Comparison of ENCODE assay signal across 10 cellular contexts in the genomic region with DNA sequence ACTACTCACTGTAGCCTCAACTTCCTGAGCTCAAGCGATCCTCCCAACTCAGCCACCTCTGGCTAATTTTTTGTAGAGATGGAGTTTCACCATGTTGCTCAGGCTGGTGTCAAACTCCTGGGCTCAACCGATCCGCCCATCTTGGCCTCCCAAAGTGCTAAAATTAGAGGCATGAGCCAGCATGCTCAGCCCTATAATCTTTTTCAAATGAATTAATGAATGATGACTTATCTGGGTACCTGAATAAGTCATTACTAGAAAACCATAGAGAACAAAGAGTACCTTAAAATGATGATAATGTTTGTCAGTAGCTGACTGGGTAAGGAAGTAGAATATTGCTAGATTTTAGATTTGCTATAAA. TPM values are rescaled to one million over a fixed set of nuclear protein-coding genes. Genes with fewer than 3 reads are reported as not detected.
A peak's percentile ranks its signal among the peaks of the same experiment; 100 is the strongest.
DNase-seq lines count a peak whose midpoint lies in the region; ATAC-seq and TF ChIP-seq lines count a peak whose summit lies in the region.
"Had no signal": no experiment of that assay in that cellular context is flagged by ENCODE, and none has a peak within 500 bp of the region (broad histone marks: within the 10 kb centered on the region; RNA-seq: fewer than 3 reads in every experiment).

No MANE protein-coding gene starts in this region.

- H3K9ac ChIP-seq in stomach smooth muscle (ENCODE audit: low read length in 2 of 2), result no peak overlapping the region

- peak overlapping the region; percentile 19 for H3K4me3 Mint-ChIP-seq in T-helper 1 cell treated with Interleukin-12 subunit alpha and Interleukin-12 subunit beta and Interleukin-4 antibody, amounts not matched to agents 30 μg/mL and 1 μg/mL, for 36 hours

- H3K27me3 Mint-ChIP-seq in T-helper 1 cell treated with Interleukin-12 subunit alpha and Interleukin-12 subunit beta and Interleukin-4 antibody, amounts not matched to agents 30 μg/mL and 1 μg/mL, for 36 hours (ENCODE audit: low read depth), result no peaks in the 10 kb centered on the region

- H3K9me3 ChIP-seq in hepatocyte (ENCODE audit: low read depth) (no peaks in the 10 kb centered on the region), stomach smooth muscle (ENCODE audit: control insufficient read depth in 2 of 2, low read length in 2 of 2) (no peaks in the 10 kb centered on the region), left ventricle myocardium inferior (replicated peaks) (peaks cover 7% of the 10 kb centered on the region)
- H3K9me3 ChIP-seq: SJSA1 had no signal

- H3K4me3 ChIP-seq in hepatocyte, result no peak overlapping the region
- no peak overlapping the region for H3K4me3 ChIP-seq in stomach smooth muscle (ENCODE audit: low read length in 2 of 2)
- no peak overlapping the region for H3K4me3 ChIP-seq in left ventricle myocardium inferior
- H3K4me3 ChIP-seq: SJSA1 had no signal

- ATAC-seq in HG02571 (IDR thresholded peaks at IDR 0.05; ENCODE audit: unreplicated experiment), result no peak

- peaks cover 90% of the 10 kb centered on the region for H3K79me2 ChIP-seq in hepatocyte

- peak overlapping the region; percentile 85 for H3K27ac Mint-ChIP-seq in T-helper 1 cell treated with Interleukin-12 subunit alpha and Interleukin-12 subunit beta and Interleukin-4 antibody, amounts not matched to agents 30 μg/mL and 1 μg/mL, for 36 hours

- H3K4me1 Mint-ChIP-seq in T-helper 1 cell treated with Interleukin-12 subunit alpha and Interleukin-12 subunit beta and Interleukin-4 antibody, amounts not matched to agents 30 μg/mL and 1 μg/mL, for 36 hours (ENCODE audit: low read depth), result peaks cover 65% of the 10 kb centered on the region

- H3K9me3 Mint-ChIP-seq in T-helper 1 cell treated with Interleukin-12 subunit alpha and Interleukin-12 subunit beta and Interleukin-4 antibody, amounts not matched to agents 30 μg/mL and 1 μg/mL, for 36 hours, result peaks cover 5% of the 10 kb centered on the region

- H3K4me2 ChIP-seq in hepatocyte, result peak overlapping the region; percentile 10

- TF ChIP-seq CTCF in hepatocyte (IDR thresholded peaks at IDR 0.05; ENCODE audit: poor library complexity) (no peak), left ventricle myocardium inferior (IDR thresholded peaks at IDR 0.05; ENCODE audit: borderline replicate concordance) (no peak)

- 89% methylated on average over 3 of the region's 3 CpGs for WGBS in hepatocyte (ENCODE audit: low lambda C conversion rate, missing lambda C conversion rate)

- H3K36me3 ChIP-seq in hepatocyte (replicated peaks; ENCODE audit: insufficient read depth, low read depth), result no peaks in the 10 kb centered on the region
- peaks cover 0 to 3% of the 10 kb centered on the region in 2 donors for H3K36me3 ChIP-seq in stomach smooth muscle (ENCODE audit: control insufficient read depth in 2 of 2, insufficient read depth in 2 of 2, low read length in 2 of 2)
- no peaks in the 10 kb centered on the region for H3K36me3 ChIP-seq in left ventricle myocardium inferior

- DNase-seq in stimulated activated CD4-positive, alpha-beta T cell treated with anti-CD3 and anti-CD28 coated beads, Interleukin-15, amount 100 ng/mL, for 24 hours, result peak; percentile 71
- no peak for DNase-seq in stimulated activated CD4-positive, alpha-beta T cell treated with anti-CD3 and anti-CD28 coated beads, Interleukin-4, amount 100 ng/mL, for 4 hours
- DNase-seq in hepatocyte (ENCODE audit: low spot score) (no peak), left ventricle myocardium inferior (no peak), midbrain (lab: John Stamatoyannopoulos, UW) (no peak)
- DNase-seq: mammary epithelial cell had no signal

- H4K20me1 ChIP-seq in hepatocyte (ENCODE audit: insufficient read depth, poor library complexity, severe bottlenecking), result peaks cover 4% of the 10 kb centered on the region

- intact Hi-C loops in left ventricle myocardium inferior (cut with micrococcal nuclease), result no loop called here

- H3K4me1 ChIP-seq in hepatocyte (ENCODE audit: insufficient read depth) (peaks cover 16% of the 10 kb centered on the region), stomach smooth muscle (ENCODE audit: control insufficient read depth, insufficient read depth, low read length) (peaks cover 45% of the 10 kb centered on the region), left ventricle myocardium inferior (peaks cover 69% of the 10 kb centered on the region)

- no peaks in the 10 kb centered on the region for H3K27me3 ChIP-seq in hepatocyte
- H3K27me3 ChIP-seq in stomach smooth muscle (ENCODE audit: control insufficient read depth in 1 of 2, insufficient read depth in 2 of 2, low read length in 2 of 2), result no peaks in the 10 kb centered on the region
- no peaks in the 10 kb centered on the region for H3K27me3 ChIP-seq in left ventricle myocardium inferior (ENCODE audit: low read depth)
- H3K27me3 ChIP-seq: SJSA1 had no signal

- H3K27ac ChIP-seq in hepatocyte (no peak overlapping the region), stomach smooth muscle (ENCODE audit: low read length) (peak overlapping the region; percentile 19), left ventricle myocardium inferior (replicated peaks) (no peak overlapping the region)
- H3K27ac ChIP-seq: SJSA1 had no signal

- H3K9me2 ChIP-seq in hepatocyte (replicated peaks; ENCODE audit: insufficient read depth), result no peaks in the 10 kb centered on the region

- no peak overlapping the region for H2AFZ ChIP-seq in hepatocyte

- peaks cover 17% of the 10 kb centered on the region for H3K36me3 Mint-ChIP-seq in T-helper 1 cell treated with Interleukin-12 subunit alpha and Interleukin-12 subunit beta and Interleukin-4 antibody, amounts not matched to agents 30 μg/mL and 1 μg/mL, for 36 hours (ENCODE audit: low read depth)

RNA-seq across cellular contexts. Expression of a gene that starts 13.8 kb away (rescaled TPM):
- 16.4 and 19.5 TPM in 2 replicates for total RNA-seq in hepatocyte
- 21.0 and 24.6 TPM in 2 replicates for polyA plus RNA-seq in hepatocyte
- 20.5 TPM for total RNA-seq in left ventricle myocardium inferior

RNA-seq across cellular contexts. Expression of a gene that starts 24.5 kb away (rescaled TPM):
- total RNA-seq in hepatocyte (23.5 and 25.6 TPM in 2 replicates), left ventricle myocardium inferior (23.3 TPM)
- 10.6 and 10.7 TPM in 2 replicates for polyA plus RNA-seq in hepatocyte
